19 cellular contexts compared by ENCODE assay signal in genomic region chrX:107738768-107739167, GRCh38. TPM values are rescaled to one million over a fixed set of nuclear protein-coding genes. Genes with fewer than 3 reads are reported as not detected.
DNase-seq lines count a peak whose midpoint lies in the region; ATAC-seq lines count a peak whose summit lies in the region.
"Had no signal": no experiment of that assay in that cellular context is flagged by ENCODE, and none has a peak within 500 bp of the region (broad histone marks: within the 10 kb centered on the region; RNA-seq: fewer than 3 reads in every experiment).

No MANE protein-coding gene starts in this region.

- CTCF ChIA-PET in activated CD4-positive, alpha-beta T cell treated with anti-CD3 and anti-CD28 coated beads for 36 hours (lab: Charles Lee) = interaction anchor here (0.5 to 0.9 kb wide), 3 partner anchors 13 to 79 kb away, joined by 3 read pairs; no protein-coding TSS in a partner anchor

- H3K9me3 Mint-ChIP-seq in activated CD4-positive, alpha-beta T cell treated with anti-CD3 and anti-CD28 coated beads for 36 hours (ENCODE audit: low read depth) = no peaks in the 10 kb centered on the region
- H3K9me3 Mint-ChIP-seq: stimulated activated naive CD8-positive, alpha-beta T cell treated with anti-CD3 and anti-CD28 coated beads, Interleukin-15, amount 100 ng/mL, for 72 hours had no signal

- no peaks in the 10 kb centered on the region for H3K27me3 Mint-ChIP-seq in activated CD4-positive, alpha-beta T cell treated with anti-CD3 and anti-CD28 coated beads for 36 hours
- H3K27me3 Mint-ChIP-seq: stimulated activated naive CD8-positive, alpha-beta T cell treated with anti-CD3 and anti-CD28 coated beads, Interleukin-15, amount 100 ng/mL, for 72 hours had no signal

- H3K4me1 Mint-ChIP-seq in activated CD4-positive, alpha-beta T cell treated with anti-CD3 and anti-CD28 coated beads for 36 hours = peaks cover 38% of the 10 kb centered on the region

- no peak overlapping the region for H3K4me3 Mint-ChIP-seq in activated CD4-positive, alpha-beta T cell treated with anti-CD3 and anti-CD28 coated beads for 36 hours
- H3K4me3 Mint-ChIP-seq: stimulated activated naive CD8-positive, alpha-beta T cell treated with anti-CD3 and anti-CD28 coated beads, Interleukin-15, amount 100 ng/mL, for 72 hours had no signal

- POLR2A ChIA-PET in activated CD4-positive, alpha-beta T cell treated with anti-CD3 and anti-CD28 coated beads for 36 hours (lab: Charles Lee) = no interaction called here

- no peaks in the 10 kb centered on the region for H3K36me3 Mint-ChIP-seq in activated CD4-positive, alpha-beta T cell treated with anti-CD3 and anti-CD28 coated beads for 36 hours (ENCODE audit: low read depth)

- peak; percentile 52 to 90 (median 74) for DNase-seq in head of caudate nucleus
- peak in 54 of 56 donors; percentile 2 to 83 (median 57) for DNase-seq in nucleus accumbens (lab: John Stamatoyannopoulos, UW)
- no peak for DNase-seq in activated CD4-positive, alpha-beta T cell treated with anti-CD3 and anti-CD28 coated beads for 36 hours
- DNase-seq in activated CD4-positive, CD25-positive, alpha-beta regulatory T cell (lab: John Stamatoyannopoulos, UW) = no peak
- no peak for DNase-seq in NCI-H69 (lab: John Stamatoyannopoulos, UW)
- DNase-seq: activated CD4-positive, alpha-beta T cell treated with anti-CD3 and anti-CD28 coated beads for 48 hours; activated naive CD4-positive, alpha-beta T cell treated with anti-CD3 and anti-CD28 coated beads, Interleukin-2, amount 50 U/mL, for 16 hours; KG1; NCI-H1417; SIG-M5; stimulated activated CD4-positive, alpha-beta T cell treated with anti-CD3 and anti-CD28 coated beads, Interleukin-12 subunit alpha, Interleukin-12 subunit beta, amount 100 ng/mL, for 4 hours; stimulated activated naive CD8-positive, alpha-beta T cell treated with anti-CD3 and anti-CD28 coated beads, Interleukin-15, amount 100 ng/mL, for 72 hours had no signal

- intact Hi-C loops in head of caudate nucleus (cut with DNase I) = no loop called here
- intact Hi-C loops in activated CD4-positive, alpha-beta T cell treated with anti-CD3 and anti-CD28 coated beads for 36 hours (cut with DNase I, micrococcal nuclease) = no loop called here

- no peak for ATAC-seq in activated CD4-positive, alpha-beta T cell treated with anti-CD3 and anti-CD28 coated beads for 36 hours
- ATAC-seq in GM18867 (IDR thresholded peaks at IDR 0.05; ENCODE audit: unreplicated experiment) = no peak
- ATAC-seq: stimulated activated naive CD8-positive, alpha-beta T cell treated with anti-CD3 and anti-CD28 coated beads, Interleukin-15, amount 100 ng/mL, for 72 hours had no signal

- H3K27ac Mint-ChIP-seq in activated CD4-positive, alpha-beta T cell treated with anti-CD3 and anti-CD28 coated beads for 36 hours = no peak overlapping the region
- H3K27ac Mint-ChIP-seq: stimulated activated naive CD8-positive, alpha-beta T cell treated with anti-CD3 and anti-CD28 coated beads, Interleukin-15, amount 100 ng/mL, for 72 hours had no signal

- H3K27ac ChIP-seq in angular gyrus (ENCODE audit: low read depth, low read length) (peak overlapping the region; percentile 97), temporal lobe (ENCODE audit: low read depth, low read length) (peak overlapping the region; percentile 98)
- H3K27ac ChIP-seq: HL-60, neutrophil had no signal

RNA-seq across cellular contexts. Expression of gene TSC22D3, which starts 36.8 kb away (rescaled TPM):
- total RNA-seq in temporal lobe = 46.0 TPM
- 10 to 100 TPM; 23.3 to 25.9 TPM for total RNA-seq in activated CD4-positive, alpha-beta T cell treated with anti-CD3 and anti-CD28 coated beads for 36 hours

RNA-seq across cellular contexts. Expression of gene NCBP2L, which starts 38.8 kb away (rescaled TPM):
- total RNA-seq in temporal lobe = not detected
- total RNA-seq in activated CD4-positive, alpha-beta T cell treated with anti-CD3 and anti-CD28 coated beads for 36 hours = not detected
- total RNA-seq: breast epithelium, mesenteric fat pad had no signal

Comparison
In these comparisons a context has a peak if more than half of its experiments do, and no peak if none do; other contexts are left out.
1. DNase-seq: peak in head of caudate nucleus (42 of 42) and nucleus accumbens (54 of 56); none in activated CD4-positive, alpha-beta T cell treated with anti-CD3 and anti-CD28 coated beads for 36 hours (single experiment), activated CD4-positive, CD25-positive, alpha-beta regulatory T cell (0 of 4) and NCI-H69 (single experiment).